In genomic region chr1:157262422-157262821, GRCh38 we compare ENCODE assay signal across 1 cellular context.
TF ChIP-seq lines count a peak whose summit lies in the region.

No MANE protein-coding gene starts in this region.

TF ChIP-seq in K562, 482 proteins besides CTCF, POLR2A, EP300 and RAD21 (continues in another document):
- TF ChIP-seq JUN (IDR thresholded peaks at IDR 0.05; ENCODE audit: borderline replicate concordance, low read depth, low read length) (0 out of 2 replicates have a peak, but pooled peaks have one; percentile 27), JUN (CRISPR knock-in tag; IDR thresholded peaks at IDR 0.05; ENCODE audit: borderline replicate concordance) (no peak), MEIS2 (IDR thresholded peaks at IDR 0.05; ENCODE audit: partially characterized antibody) (peak; percentile 83), SMARCE1 (IDR thresholded peaks at IDR 0.05) (peak; percentile 31; the same call in 1 of the 2 replicates), REST (CRISPR knock-in tag; IDR thresholded peaks at IDR 0.05; ENCODE audit: low read depth) (no peak), ARID1B (IDR thresholded peaks at IDR 0.05) (peak; percentile 68; the same call in 1 of the 2 replicates), XRCC5 (IDR thresholded peaks at IDR 0.05; ENCODE audit: low read depth, low read length) (no peak), BCLAF1 (IDR thresholded peaks at IDR 0.05; ENCODE audit: borderline replicate concordance in 1 of 2, control insufficient read depth in 1 of 2, low read depth in 2 of 2, low read length in 1 of 2) (no peak), CBFA2T2 (conservative IDR thresholded peaks at IDR 0.05) (peak; percentile 66), GTF2B (IDR thresholded peaks at IDR 0.05; ENCODE audit: extremely low read depth, insufficient read length) (no peak), HES1 (IDR thresholded peaks at IDR 0.05; ENCODE audit: low read depth) (no peak), KLF13 (tag; IDR thresholded peaks at IDR 0.05; ENCODE audit: borderline replicate concordance, low read depth) (no peak), ZNF133 (CRISPR knock-in tag; IDR thresholded peaks at IDR 0.05) (no peak), CBFA2T3 (IDR thresholded peaks at IDR 0.05) (peak; percentile 78), TRIM24 (IDR thresholded peaks at IDR 0.05) (peak in 1 of 2 experiments; percentile 11; a peak in 1 of 4 replicates), PBX2 (CRISPR knock-in tag; IDR thresholded peaks at IDR 0.05; ENCODE audit: low read depth) (no peak), PBX2 (tag; conservative IDR thresholded peaks at IDR 0.05; ENCODE audit: low read depth) (peak; percentile 32; the same call in 1 of the 2 replicates), CBX2 (IDR thresholded peaks at IDR 0.05; ENCODE audit: insufficient read depth, low read length, poor library complexity, severe bottlenecking) (no peak), CBX3 (IDR thresholded peaks at IDR 0.05; ENCODE audit: borderline replicate concordance in 1 of 2, low read length in 2 of 2) (0 out of 3 replicates have a peak, but pooled peaks of 1 of the 2 experiments have one; percentile 28), MBD1 (CRISPR knock-in tag; IDR thresholded peaks at IDR 0.05) (no peak), DPF2 (IDR thresholded peaks at IDR 0.05) (peak; percentile 74), HOMEZ (CRISPR knock-in tag; IDR thresholded peaks at IDR 0.05) (no peak), ZNF318 (IDR thresholded peaks at IDR 0.05; ENCODE audit: borderline replicate concordance in 1 of 2, low read depth in 1 of 2) (peak in 1 of 2 experiments; percentile 55; a peak in 1 of 4 replicates), ARID2 (IDR thresholded peaks at IDR 0.05) (no peak), NCOR1 (IDR thresholded peaks at IDR 0.05) (peak; percentile 84), ZEB2 (IDR thresholded peaks at IDR 0.05) (peak; percentile 59; the same call in 1 of the 2 replicates), ZNF449 (CRISPR knock-in tag; IDR thresholded peaks at IDR 0.05) (no peak), MAZ (CRISPR knock-in tag; conservative IDR thresholded peaks at IDR 0.05 in 1 of 2, IDR thresholded peaks at IDR 0.05 in 1 of 2) (0 out of 4 replicates have a peak, but pooled peaks of 1 of the 2 experiments have one; percentile 7), RBM34 (IDR thresholded peaks at IDR 0.05; ENCODE audit: borderline replicate concordance, insufficient read depth, low read length) (no peak)
